Comparison of ENCODE assay signal across 17 cellular contexts in the genomic region with DNA sequence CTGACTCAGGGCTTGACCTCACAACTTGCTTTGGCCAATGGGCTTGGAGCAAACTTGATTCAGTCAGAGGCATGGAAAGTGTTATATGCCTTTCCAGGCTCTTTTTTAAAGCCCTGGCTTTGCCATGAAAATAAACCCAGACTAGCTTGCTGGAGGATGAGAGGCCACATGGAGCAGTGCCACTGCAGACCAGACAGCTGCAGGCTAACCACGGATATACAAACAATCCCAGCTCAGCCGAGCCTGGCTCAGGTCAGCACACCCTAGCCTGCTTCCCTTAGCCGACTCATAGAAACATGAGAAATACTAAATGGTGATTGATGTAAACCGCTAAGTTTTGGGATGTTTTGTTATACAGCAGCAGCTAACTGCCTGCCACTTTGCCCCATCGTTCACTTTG.
"Had no signal": no experiment of that assay in that cellular context is flagged by ENCODE, and none has a peak within 500 bp of the region (broad histone marks: within the 10 kb centered on the region; RNA-seq: fewer than 3 reads in every experiment).

No MANE protein-coding gene starts in this region.

- ATAC-seq: activated CD8-positive, alpha-beta T cell treated with anti-CD3 and anti-CD28 coated beads, Interleukin-2, amount 10 ng/mL, durations not matched to agents 7 days and 5 days; activated naive CD4-positive, alpha-beta T cell treated with anti-CD3 and anti-CD28 coated beads, Interleukin-2, amount 50 U/mL, for 72 hours; natural killer cell treated with Interleukin-12 subunit alpha and Interleukin-12 subunit beta and Interleukin-15 and Interleukin-18, amount 100 ng/mL, for 72 hours had no signal

- DNase-seq: activated CD4-positive, alpha-beta T cell treated with anti-CD3 and anti-CD28 coated beads, Interleukin-2, amount 10 ng/mL, durations not matched to agents 24 days and 14 days; activated CD4-positive, CD25-positive, alpha-beta regulatory T cell; activated CD8-positive, alpha-beta memory T cell treated with anti-CD3 and anti-CD28 coated beads, Interleukin-2, amount 50 U/mL, for 4 hours; activated CD8-positive, alpha-beta T cell treated with anti-CD3 and anti-CD28 coated beads, Interleukin-2, amount 10 ng/mL, durations not matched to agents 7 days and 5 days; activated gamma-delta T cell; activated T-cell treated with anti-CD3 and anti-CD28 coated beads, Interleukin-2, amount 50 U/mL, for 48 hours; amniotic stem cell; kidney; left ventricle myocardium inferior; stimulated activated CD4-positive, alpha-beta T cell treated with anti-CD3 and anti-CD28 coated beads, Interleukin-4, amount 100 ng/mL, for 4 hours had no signal

- H3K27ac ChIP-seq: epithelial cell of prostate, hepatocyte, right atrium auricular region, skin epidermis, suprapubic skin had no signal

- H3K27me3 ChIP-seq: hepatocyte, right atrium auricular region, suprapubic skin had no signal

- H3K4me1 ChIP-seq: suprapubic skin had no signal

- H3K4me3 ChIP-seq: hepatocyte, left ventricle myocardium inferior, right atrium auricular region, skin epidermis, suprapubic skin had no signal
